ENCODE assay signal across 10 cellular contexts in the genomic region with DNA sequence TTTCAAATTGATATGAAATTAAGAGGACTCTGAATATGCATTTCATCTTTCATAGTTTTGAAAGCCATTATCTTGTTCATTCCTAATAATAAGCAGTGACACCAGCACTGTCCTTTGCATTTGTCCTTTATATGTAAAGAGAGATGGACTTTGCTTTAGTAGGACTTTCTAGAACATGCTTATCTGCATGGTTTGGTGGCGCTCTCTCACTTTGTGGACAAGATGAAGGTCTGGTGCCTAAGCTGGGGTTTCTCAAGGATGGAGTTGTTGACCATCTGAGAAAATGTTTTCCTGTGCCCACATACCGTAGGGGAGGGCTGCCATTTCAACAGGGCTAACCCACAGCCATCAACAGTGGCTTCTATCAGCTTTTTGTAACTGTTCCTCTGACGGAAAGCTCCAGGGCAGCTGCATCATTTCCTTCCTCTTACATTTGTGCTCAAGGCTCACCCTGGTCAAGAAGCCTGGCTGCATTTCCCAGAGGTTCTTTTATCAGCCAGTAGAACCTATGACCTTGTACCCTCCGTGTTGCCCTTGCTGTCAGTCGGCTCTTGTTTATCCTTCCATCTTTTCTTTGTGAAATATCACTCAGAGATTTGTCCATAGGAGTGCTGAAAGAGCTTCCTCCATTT. TPM values are rescaled to one million over a fixed set of nuclear protein-coding genes. Genes with fewer than 3 reads are reported as not detected.
DNase-seq lines count a peak whose midpoint lies in the region; ATAC-seq and TF ChIP-seq lines count a peak whose summit lies in the region.
"Had no signal": no experiment of that assay in that cellular context is flagged by ENCODE, and none has a peak within 500 bp of the region (broad histone marks: within the 10 kb centered on the region; RNA-seq: fewer than 3 reads in every experiment).

No MANE protein-coding gene starts in this region.

- H2BK5ac ChIP-seq in trophoblast cell (ENCODE audit: low read depth, low read length, poor library complexity), result no peak overlapping the region

- no peak overlapping the region for H3K18ac ChIP-seq in trophoblast cell (ENCODE audit: low read length)

- peak overlapping the region; percentile 55 to 83 for H3K4me3 Mint-ChIP-seq in CD14-positive monocyte

- H3K4ac ChIP-seq in trophoblast cell (ENCODE audit: low read depth, low read length), result no peak overlapping the region

- H3K14ac ChIP-seq in trophoblast cell (ENCODE audit: low read length), result no peak overlapping the region

- intact Hi-C loops in CD14-positive monocyte (cut with micrococcal nuclease), result loop anchor here (5.0 kb wide), 2 partner anchors 35 to 45 kb away; a partner anchor contains a TSS
- intact Hi-C loops in Right ventricle myocardium inferior (cut with DNase I), result no loop called here

- H3K4me2 ChIP-seq in trophoblast cell (ENCODE audit: low read length) (no peak overlapping the region), Karpas-422 (ENCODE audit: low read depth, low read length, poor library complexity, severe bottlenecking) (no peak overlapping the region)

- no peak overlapping the region for H2AK5ac ChIP-seq in trophoblast cell (ENCODE audit: low read length)

- peak; percentile 75 for DNase-seq in CD14-positive monocyte (ENCODE audit: low spot score)
- DNase-seq in RPMI7951 (ENCODE audit: low read depth), result peak; percentile 64
- DNase-seq in Right ventricle myocardium inferior (ENCODE audit: missing footprints), result peak; percentile 66
- no peak for DNase-seq in trophoblast cell
- DNase-seq in Karpas-422, result no peak
- no peak for DNase-seq in H7
- DNase-seq: mesenchymal stem cell, NCI-H2171 had no signal

- peak overlapping the region; percentile 49 for H4K12ac ChIP-seq in trophoblast cell (ENCODE audit: low read depth, low read length)

- no peak overlapping the region for H3K27ac ChIP-seq in trophoblast cell (ENCODE audit: low read depth, low read length)
- H3K27ac ChIP-seq in Karpas-422 (ENCODE audit: low read length), result no peak overlapping the region

- peaks cover 27 to 39% of the 10 kb centered on the region in 2 donors for H3K36me3 Mint-ChIP-seq in CD14-positive monocyte

- no peaks in the 10 kb centered on the region for H4K20me1 ChIP-seq in Karpas-422 (ENCODE audit: insufficient read depth, low read depth, low read length)

- H3K27me3 ChIP-seq in trophoblast cell (ENCODE audit: insufficient read depth, low read length), result no peaks in the 10 kb centered on the region
- H3K27me3 ChIP-seq in Karpas-422 (ENCODE audit: low read length), result no peaks in the 10 kb centered on the region
- H3K27me3 ChIP-seq in H7 (ENCODE audit: control insufficient read depth, insufficient read depth, low read length), result no peaks in the 10 kb centered on the region

- no peaks in the 10 kb centered on the region for H3K9me2 ChIP-seq in Karpas-422 (replicated peaks; ENCODE audit: insufficient read depth, low read length)

- no peak overlapping the region for H2BK120ac ChIP-seq in trophoblast cell (ENCODE audit: insufficient read depth, low read length, poor library complexity)

- no peak for TF ChIP-seq CTCF in CD14-positive monocyte (IDR thresholded peaks at IDR 0.05)

- H3K9ac ChIP-seq in trophoblast cell (ENCODE audit: low read length), result no peak overlapping the region
- no peak overlapping the region for H3K9ac ChIP-seq in Karpas-422 (ENCODE audit: low read length)

- H2AFZ ChIP-seq in trophoblast cell (ENCODE audit: insufficient read depth, low read length, poor library complexity) (no peak overlapping the region), Karpas-422 (ENCODE audit: low read length) (no peak overlapping the region)

- peaks cover 0 to 1% (median 1%) of the 10 kb centered on the region in 3 donors for H3K27me3 Mint-ChIP-seq in CD14-positive monocyte (ENCODE audit: low read depth in 3 of 3)

- peaks cover under 1 to 9% of the 10 kb centered on the region in 2 experiments for H3K4me1 ChIP-seq in trophoblast cell (ENCODE audit: control insufficient read depth in 1 of 2, insufficient read depth in 2 of 2, low read length in 2 of 2)
- peaks cover 10% of the 10 kb centered on the region for H3K4me1 ChIP-seq in Karpas-422 (ENCODE audit: low read length)

- H3K79me1 ChIP-seq in trophoblast cell (ENCODE audit: low read length), result peaks cover 3% of the 10 kb centered on the region

- H4K91ac ChIP-seq in trophoblast cell (ENCODE audit: low read depth, low read length), result no peak overlapping the region

- no peak overlapping the region for H3K4me3 ChIP-seq in trophoblast cell (ENCODE audit: low read depth, low read length)
- no peak overlapping the region for H3K4me3 ChIP-seq in Karpas-422 (ENCODE audit: low read length)
- H3K4me3 ChIP-seq in H7 (ENCODE audit: insufficient read depth, low read depth, low read length), result no peak overlapping the region

- peak overlapping the region in 3 of 7 donors; percentile 97 to 98 (median 97) for H3K27ac Mint-ChIP-seq in CD14-positive monocyte

- ATAC-seq in Right ventricle myocardium inferior, result no peak
- ATAC-seq in GM19455 (IDR thresholded peaks at IDR 0.05; ENCODE audit: unreplicated experiment), result no peak
- no peak for ATAC-seq in HG02870 (IDR thresholded peaks at IDR 0.05; ENCODE audit: unreplicated experiment)

- H3K4me1 Mint-ChIP-seq in CD14-positive monocyte, result peaks cover 69% of the 10 kb centered on the region

- no peak overlapping the region for H3K23ac ChIP-seq in trophoblast cell (ENCODE audit: low read length)

- no peaks in the 10 kb centered on the region for H3K9me3 ChIP-seq in trophoblast cell (ENCODE audit: insufficient read depth, low read depth, low read length)
- H3K9me3 ChIP-seq in Karpas-422 (ENCODE audit: low read length), result no peaks in the 10 kb centered on the region

- no peak overlapping the region for H4K8ac ChIP-seq in trophoblast cell (ENCODE audit: low read depth, low read length)

- H2BK12ac ChIP-seq in trophoblast cell (ENCODE audit: low read length), result no peak overlapping the region

- no peaks in the 10 kb centered on the region for H3K9me3 Mint-ChIP-seq in CD14-positive monocyte

- WGBS in trophoblast cell (ENCODE audit: extremely low coverage, insufficient coverage, insufficient read length), result no CpG with 5 or more reads among the region's 5 CpGs

- no peaks in the 10 kb centered on the region for H3K36me3 ChIP-seq in trophoblast cell (ENCODE audit: control insufficient read depth in 1 of 2, insufficient read depth in 2 of 2, low read length in 2 of 2)
- H3K36me3 ChIP-seq in Karpas-422 (ENCODE audit: insufficient read depth, low read length), result no peaks in the 10 kb centered on the region; the same call in 1 of the 2 replicates
- no peaks in the 10 kb centered on the region for H3K36me3 ChIP-seq in H7 (replicated peaks; ENCODE audit: control insufficient read depth, insufficient read depth, low read length)

- peaks cover 2% of the 10 kb centered on the region for H3K79me2 ChIP-seq in trophoblast cell (ENCODE audit: control insufficient read depth, insufficient read depth, low read length, poor library complexity)
- H3K79me2 ChIP-seq in Karpas-422 (ENCODE audit: low read length), result peaks cover 9% of the 10 kb centered on the region

RNA-seq across cellular contexts. Expression of a gene that starts 44.5 kb away (rescaled TPM):
- polyA plus RNA-seq in CD14-positive monocyte, result 10 to 100 TPM; 37.3 to 67.1 TPM
- total RNA-seq in RPMI7951 (2014; rRNA removed; shearing (Covaris generic)), result 237 and 261 TPM in 2 replicates
- 69.9 TPM for total RNA-seq in Right ventricle myocardium inferior
- 12.4 and 13.4 TPM in 2 replicates for polyA plus RNA-seq in trophoblast cell (2013)
- 28.3 and 43.6 TPM in 2 replicates for total RNA-seq in Karpas-422 (2014; rRNA removed; shearing (Covaris generic); ENCODE audit: low replicate concordance)
- 11.5 and 14.9 TPM in 2 replicates for total RNA-seq in H7 (2014; rRNA removed; shearing (Covaris generic))

Comparison
In these comparisons a context has a peak if more than half of its experiments do, and no peak if none do; other contexts are left out.
1. DNase-seq: peak in CD14-positive monocyte (single experiment), RPMI7951 (single experiment) and Right ventricle myocardium inferior (single experiment); none in trophoblast cell (0 of 2), Karpas-422 (single experiment) and H7 (single experiment).